2 cellular contexts compared by ENCODE assay signal in the genomic region with DNA sequence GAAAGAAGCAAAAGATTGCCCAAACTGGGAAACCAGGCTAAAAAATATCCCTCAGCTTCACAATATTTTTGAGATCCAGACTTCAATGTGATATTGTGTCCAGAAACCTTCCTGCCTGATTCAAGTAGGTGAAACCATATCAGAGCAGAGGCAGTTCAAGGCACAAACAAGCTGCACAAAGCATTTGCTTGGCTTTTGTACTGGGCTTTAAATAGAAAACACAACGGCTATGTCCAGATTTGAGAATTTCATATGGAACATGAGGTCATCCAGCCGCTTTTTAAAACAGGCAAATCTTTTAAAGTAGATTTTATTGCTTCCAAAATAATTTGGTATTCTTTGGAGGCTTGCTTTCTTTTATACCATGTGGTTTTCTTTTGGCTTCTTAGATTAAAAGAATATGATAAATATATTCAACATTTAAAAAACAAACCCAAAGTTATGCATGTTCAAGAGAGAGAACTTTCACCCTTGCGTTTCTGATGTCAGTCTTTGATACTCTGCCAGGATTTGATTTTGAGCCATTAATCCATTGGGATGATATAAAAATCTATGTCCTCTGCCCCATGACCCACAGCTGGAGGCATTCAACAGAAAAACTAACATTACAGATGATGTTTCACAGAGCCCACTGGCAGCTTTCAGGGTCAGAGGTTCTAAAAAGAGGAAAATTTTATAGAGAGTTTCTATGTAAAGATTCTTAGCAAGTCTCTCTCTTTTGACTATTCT.
TF ChIP-seq lines count a peak whose summit lies in the region.

No MANE protein-coding gene starts in this region.

TF ChIP-seq in liver, 16 proteins besides CTCF, POLR2A, EP300 and RAD21 (continued from another document):
- TF ChIP-seq, protein P1, sequence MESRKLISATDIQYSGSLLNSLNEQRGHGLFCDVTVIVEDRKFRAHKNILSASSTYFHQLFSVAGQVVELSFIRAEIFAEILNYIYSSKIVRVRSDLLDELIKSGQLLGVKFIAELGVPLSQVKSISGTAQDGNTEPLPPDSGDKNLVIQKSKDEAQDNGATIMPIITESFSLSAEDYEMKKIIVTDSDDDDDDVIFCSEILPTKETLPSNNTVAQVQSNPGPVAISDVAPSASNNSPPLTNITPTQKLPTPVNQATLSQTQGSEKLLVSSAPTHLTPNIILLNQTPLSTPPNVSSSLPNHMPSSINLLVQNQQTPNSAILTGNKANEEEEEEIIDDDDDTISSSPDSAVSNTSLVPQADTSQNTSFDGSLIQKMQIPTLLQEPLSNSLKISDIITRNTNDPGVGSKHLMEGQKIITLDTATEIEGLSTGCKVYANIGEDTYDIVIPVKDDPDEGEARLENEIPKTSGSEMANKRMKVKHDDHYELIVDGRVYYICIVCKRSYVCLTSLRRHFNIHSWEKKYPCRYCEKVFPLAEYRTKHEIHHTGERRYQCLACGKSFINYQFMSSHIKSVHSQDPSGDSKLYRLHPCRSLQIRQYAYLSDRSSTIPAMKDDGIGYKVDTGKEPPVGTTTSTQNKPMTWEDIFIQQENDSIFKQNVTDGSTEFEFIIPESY (IDR thresholded peaks at IDR 0.05), result no peak
- TF ChIP-seq, protein P2, sequence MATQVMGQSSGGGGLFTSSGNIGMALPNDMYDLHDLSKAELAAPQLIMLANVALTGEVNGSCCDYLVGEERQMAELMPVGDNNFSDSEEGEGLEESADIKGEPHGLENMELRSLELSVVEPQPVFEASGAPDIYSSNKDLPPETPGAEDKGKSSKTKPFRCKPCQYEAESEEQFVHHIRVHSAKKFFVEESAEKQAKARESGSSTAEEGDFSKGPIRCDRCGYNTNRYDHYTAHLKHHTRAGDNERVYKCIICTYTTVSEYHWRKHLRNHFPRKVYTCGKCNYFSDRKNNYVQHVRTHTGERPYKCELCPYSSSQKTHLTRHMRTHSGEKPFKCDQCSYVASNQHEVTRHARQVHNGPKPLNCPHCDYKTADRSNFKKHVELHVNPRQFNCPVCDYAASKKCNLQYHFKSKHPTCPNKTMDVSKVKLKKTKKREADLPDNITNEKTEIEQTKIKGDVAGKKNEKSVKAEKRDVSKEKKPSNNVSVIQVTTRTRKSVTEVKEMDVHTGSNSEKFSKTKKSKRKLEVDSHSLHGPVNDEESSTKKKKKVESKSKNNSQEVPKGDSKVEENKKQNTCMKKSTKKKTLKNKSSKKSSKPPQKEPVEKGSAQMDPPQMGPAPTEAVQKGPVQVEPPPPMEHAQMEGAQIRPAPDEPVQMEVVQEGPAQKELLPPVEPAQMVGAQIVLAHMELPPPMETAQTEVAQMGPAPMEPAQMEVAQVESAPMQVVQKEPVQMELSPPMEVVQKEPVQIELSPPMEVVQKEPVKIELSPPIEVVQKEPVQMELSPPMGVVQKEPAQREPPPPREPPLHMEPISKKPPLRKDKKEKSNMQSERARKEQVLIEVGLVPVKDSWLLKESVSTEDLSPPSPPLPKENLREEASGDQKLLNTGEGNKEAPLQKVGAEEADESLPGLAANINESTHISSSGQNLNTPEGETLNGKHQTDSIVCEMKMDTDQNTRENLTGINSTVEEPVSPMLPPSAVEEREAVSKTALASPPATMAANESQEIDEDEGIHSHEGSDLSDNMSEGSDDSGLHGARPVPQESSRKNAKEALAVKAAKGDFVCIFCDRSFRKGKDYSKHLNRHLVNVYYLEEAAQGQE (IDR thresholded peaks at IDR 0.05), result no peak
- TF ChIP-seq SP1 (IDR thresholded peaks at IDR 0.05), result no peak
- peak; percentile 28 for TF ChIP-seq YY1 (IDR thresholded peaks at IDR 0.05)
- no peak for TF ChIP-seq FOXA1 (IDR thresholded peaks at IDR 0.05)
- no peak for TF ChIP-seq HNF4G (IDR thresholded peaks at IDR 0.05)
- TF ChIP-seq, protein P3, sequence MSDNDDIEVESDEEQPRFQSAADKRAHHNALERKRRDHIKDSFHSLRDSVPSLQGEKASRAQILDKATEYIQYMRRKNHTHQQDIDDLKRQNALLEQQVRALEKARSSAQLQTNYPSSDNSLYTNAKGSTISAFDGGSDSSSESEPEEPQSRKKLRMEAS (IDR thresholded peaks at IDR 0.05), result no peak
- no peak for TF ChIP-seq NR2F2 (IDR thresholded peaks at IDR 0.05)
- no peak for TF ChIP-seq ATF3 (IDR thresholded peaks at IDR 0.05)
TF ChIP-seq in liver: peak in this region for 4.

TF ChIP-seq in HepG2, 621 proteins besides CTCF, POLR2A, EP300 and RAD21 (continued from another document):
- TF ChIP-seq, protein P4, sequence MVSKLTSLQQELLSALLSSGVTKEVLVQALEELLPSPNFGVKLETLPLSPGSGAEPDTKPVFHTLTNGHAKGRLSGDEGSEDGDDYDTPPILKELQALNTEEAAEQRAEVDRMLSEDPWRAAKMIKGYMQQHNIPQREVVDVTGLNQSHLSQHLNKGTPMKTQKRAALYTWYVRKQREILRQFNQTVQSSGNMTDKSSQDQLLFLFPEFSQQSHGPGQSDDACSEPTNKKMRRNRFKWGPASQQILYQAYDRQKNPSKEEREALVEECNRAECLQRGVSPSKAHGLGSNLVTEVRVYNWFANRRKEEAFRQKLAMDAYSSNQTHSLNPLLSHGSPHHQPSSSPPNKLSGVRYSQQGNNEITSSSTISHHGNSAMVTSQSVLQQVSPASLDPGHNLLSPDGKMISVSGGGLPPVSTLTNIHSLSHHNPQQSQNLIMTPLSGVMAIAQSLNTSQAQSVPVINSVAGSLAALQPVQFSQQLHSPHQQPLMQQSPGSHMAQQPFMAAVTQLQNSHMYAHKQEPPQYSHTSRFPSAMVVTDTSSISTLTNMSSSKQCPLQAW (CRISPR knock-in tag; IDR thresholded peaks at IDR 0.05), result no peak
- TF ChIP-seq SUZ12 (IDR thresholded peaks at IDR 0.05; ENCODE audit: low read depth, low read length) (no peak), MIER2 (CRISPR knock-in tag; IDR thresholded peaks at IDR 0.05) (no peak), EED (CRISPR knock-in tag; IDR thresholded peaks at IDR 0.05) (no peak), PITX1 (CRISPR knock-in tag; IDR thresholded peaks at IDR 0.05) (no peak), NFE2 (CRISPR knock-in tag; IDR thresholded peaks at IDR 0.05) (no peak)
- TF ChIP-seq, protein P5, sequence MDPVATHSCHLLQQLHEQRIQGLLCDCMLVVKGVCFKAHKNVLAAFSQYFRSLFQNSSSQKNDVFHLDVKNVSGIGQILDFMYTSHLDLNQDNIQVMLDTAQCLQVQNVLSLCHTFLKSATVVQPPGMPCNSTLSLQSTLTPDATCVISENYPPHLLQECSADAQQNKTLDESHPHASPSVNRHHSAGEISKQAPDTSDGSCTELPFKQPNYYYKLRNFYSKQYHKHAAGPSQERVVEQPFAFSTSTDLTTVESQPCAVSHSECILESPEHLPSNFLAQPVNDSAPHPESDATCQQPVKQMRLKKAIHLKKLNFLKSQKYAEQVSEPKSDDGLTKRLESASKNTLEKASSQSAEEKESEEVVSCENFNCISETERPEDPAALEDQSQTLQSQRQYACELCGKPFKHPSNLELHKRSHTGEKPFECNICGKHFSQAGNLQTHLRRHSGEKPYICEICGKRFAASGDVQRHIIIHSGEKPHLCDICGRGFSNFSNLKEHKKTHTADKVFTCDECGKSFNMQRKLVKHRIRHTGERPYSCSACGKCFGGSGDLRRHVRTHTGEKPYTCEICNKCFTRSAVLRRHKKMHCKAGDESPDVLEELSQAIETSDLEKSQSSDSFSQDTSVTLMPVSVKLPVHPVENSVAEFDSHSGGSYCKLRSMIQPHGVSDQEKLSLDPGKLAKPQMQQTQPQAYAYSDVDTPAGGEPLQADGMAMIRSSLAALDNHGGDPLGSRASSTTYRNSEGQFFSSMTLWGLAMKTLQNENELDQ (CRISPR knock-in tag; IDR thresholded peaks at IDR 0.05; ENCODE audit: borderline replicate concordance), result no peak
- TF ChIP-seq, protein P1 (CRISPR knock-in tag; IDR thresholded peaks at IDR 0.05), result no peak
